In genomic region chr13:88526853-88527215, GRCh38 we compare ENCODE assay signal across 2 cellular contexts.
TF ChIP-seq lines count a peak whose summit lies in the region.

No MANE protein-coding gene starts in this region.

TF ChIP-seq in GM23338, 12 proteins besides CTCF, POLR2A, EP300 and RAD21:
- TF ChIP-seq NANOG (IDR thresholded peaks at IDR 0.05; ENCODE audit: borderline replicate concordance): no peak
- no peak for TF ChIP-seq EZH2phosphoT487 (IDR thresholded peaks at IDR 0.05; ENCODE audit: unreplicated experiment)
- no peak for TF ChIP-seq ZNF114 (CRISPR knock-in tag; IDR thresholded peaks at IDR 0.05)
- TF ChIP-seq JUNB (IDR thresholded peaks at IDR 0.05; ENCODE audit: unreplicated experiment): no peak

TF ChIP-seq in H1, 55 proteins besides CTCF, POLR2A, EP300 and RAD21:
- TF ChIP-seq BCL11A (IDR thresholded peaks at IDR 0.05; ENCODE audit: low read depth in 2 of 2, low read length in 2 of 2) (no peak), JUN (IDR thresholded peaks at IDR 0.05; ENCODE audit: low read depth, low read length) (no peak), SIRT6 (IDR thresholded peaks at IDR 0.05; ENCODE audit: low read length) (no peak), HDAC6 (IDR thresholded peaks at IDR 0.05; ENCODE audit: low read depth, low read length) (no peak), SUZ12 (IDR thresholded peaks at IDR 0.05; ENCODE audit: low read length) (no peak), CEBPB (IDR thresholded peaks at IDR 0.05; ENCODE audit: low read depth, low read length) (no peak), SP1 (IDR thresholded peaks at IDR 0.05; ENCODE audit: low read depth, low read length) (no peak), PHF8 (conservative IDR thresholded peaks at IDR 0.05; ENCODE audit: low read depth, low read length) (no peak), RBBP5 (IDR thresholded peaks at IDR 0.05; ENCODE audit: borderline replicate concordance, low read depth, low read length) (no peak), ASH2L (IDR thresholded peaks at IDR 0.05; ENCODE audit: low read length) (no peak), JUND (IDR thresholded peaks at IDR 0.05; ENCODE audit: low read length) (no peak), NANOG (IDR thresholded peaks at IDR 0.05; ENCODE audit: insufficient read depth, low read depth, low read length, poor library complexity, severe bottlenecking) (no peak), CTBP2 (IDR thresholded peaks at IDR 0.05; ENCODE audit: borderline replicate concordance, insufficient read depth, insufficient read length, low read length) (no peak), CHD1 (IDR thresholded peaks at IDR 0.05; ENCODE audit: low read depth, low read length) (no peak), CBX5 (IDR thresholded peaks at IDR 0.05; ENCODE audit: low read depth, low read length) (no peak), GABPA (IDR thresholded peaks at IDR 0.05; ENCODE audit: borderline replicate concordance, insufficient read depth, low read length) (no peak), MAFK (IDR thresholded peaks at IDR 0.05; ENCODE audit: low read depth, low read length) (no peak), RNF2 (IDR thresholded peaks at IDR 0.05; ENCODE audit: borderline replicate concordance, low read depth, low read length, missing control alignments, poor library complexity, severe bottlenecking) (no peak)
- TF ChIP-seq, protein P1, sequence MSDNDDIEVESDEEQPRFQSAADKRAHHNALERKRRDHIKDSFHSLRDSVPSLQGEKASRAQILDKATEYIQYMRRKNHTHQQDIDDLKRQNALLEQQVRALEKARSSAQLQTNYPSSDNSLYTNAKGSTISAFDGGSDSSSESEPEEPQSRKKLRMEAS (IDR thresholded peaks at IDR 0.05): no peak
- TF ChIP-seq, protein P2, sequence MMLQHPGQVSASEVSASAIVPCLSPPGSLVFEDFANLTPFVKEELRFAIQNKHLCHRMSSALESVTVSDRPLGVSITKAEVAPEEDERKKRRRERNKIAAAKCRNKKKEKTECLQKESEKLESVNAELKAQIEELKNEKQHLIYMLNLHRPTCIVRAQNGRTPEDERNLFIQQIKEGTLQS (IDR thresholded peaks at IDR 0.05; ENCODE audit: insufficient read depth, low read depth, low read length): no peak
